28 cellular contexts compared by ENCODE assay signal in the genomic region with DNA sequence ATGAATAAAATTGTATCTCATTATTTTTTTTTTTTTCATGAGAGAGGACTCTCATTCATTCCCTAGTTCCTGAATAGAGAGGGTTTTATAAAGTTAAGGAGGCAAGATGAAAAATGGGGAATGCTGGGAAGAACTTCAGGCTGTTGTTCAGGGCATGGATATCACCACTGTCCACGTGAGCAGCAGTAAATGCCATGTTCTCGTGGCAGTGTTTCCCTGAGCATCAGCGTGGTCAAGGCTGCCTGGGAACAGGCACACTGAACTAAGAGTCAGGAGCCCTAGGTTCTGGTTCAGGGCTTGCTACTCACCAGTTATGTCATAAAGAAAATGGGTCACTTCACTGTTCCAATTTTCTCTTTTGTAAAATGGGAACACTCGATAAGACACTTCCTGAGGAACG.
"Had no signal": no experiment of that assay in that cellular context is flagged by ENCODE, and none has a peak within 500 bp of the region (broad histone marks: within the 10 kb centered on the region; RNA-seq: fewer than 3 reads in every experiment).

No MANE protein-coding gene starts in this region.

- H3K9me3 Mint-ChIP-seq: activated naive CD4-positive, alpha-beta T cell treated with anti-CD3 and anti-CD28 coated beads for 36 hours; activated naive CD4-positive, alpha-beta T cell treated with anti-CD3 and anti-CD28 coated beads, Interleukin-2, amount 50 U/mL, for 72 hours; activated T-cell treated with anti-CD3 and anti-CD28 coated beads, Interleukin-2, amount 50 U/mL, for 24 hours had no signal

- H3K36me3 ChIP-seq: brain microvascular endothelial cell, MG63, Peyer's patch had no signal

- H3K27me3 ChIP-seq: brain microvascular endothelial cell, MG63, Peyer's patch had no signal

- ATAC-seq: activated CD8-positive, alpha-beta T cell treated with anti-CD3 and anti-CD28 coated beads, Interleukin-2, amount 10 ng/mL, durations not matched to agents 7 days and 5 days; activated naive CD4-positive, alpha-beta T cell treated with anti-CD3 and anti-CD28 coated beads, Interleukin-2, amount 50 U/mL, for 72 hours; PC-3 had no signal

- H3K9me3 ChIP-seq: MG63, Peyer's patch had no signal

- H3K27ac ChIP-seq: brain microvascular endothelial cell, Peyer's patch had no signal

- H3K27me3 Mint-ChIP-seq: activated CD4-positive, alpha-beta T cell treated with anti-CD3 and anti-CD28 coated beads, Interleukin-2, amount 10 ng/mL, durations not matched to agents 24 days and 14 days; activated T-cell treated with anti-CD3 and anti-CD28 coated beads, Interleukin-2, amount 50 U/mL, for 24 hours had no signal

- H3K4me1 ChIP-seq: Peyer's patch had no signal

- DNase-seq: activated CD4-positive, alpha-beta T cell treated with anti-CD3 and anti-CD28 coated beads, Interleukin-2, amount 10 ng/mL, durations not matched to agents 24 days and 14 days; activated CD4-positive, alpha-beta T cell treated with anti-CD3 and anti-CD28 coated beads, Interleukin-2, amount 50 U/mL, for 48 hours; activated CD8-positive, alpha-beta T cell treated with anti-CD3 and anti-CD28 coated beads, Interleukin-2, amount 10 ng/mL, durations not matched to agents 7 days and 5 days; activated gamma-delta T cell treated with Interleukin-2 at 50 U/mL for 16 hours; activated naive CD4-positive, alpha-beta T cell treated with anti-CD3 and anti-CD28 coated beads for 36 hours; activated T-cell treated with anti-CD3 and anti-CD28 coated beads, Interleukin-2, amount 50 U/mL, for 24 hours; amniotic stem cell; aorta; brain microvascular endothelial cell; central memory CD4-positive, alpha-beta T cell; Karpas-422; MG63; NCI-H1048; NCI-H1105 treated with DMSO at 0.1 percent for 48 hours; NCI-H1436; NCI-H1694; NCI-H1930; NCI-H2081 treated with DMSO at 0.1 percent for 48 hours; NCI-H226; NCI-H446 treated with DMSO at 0.1 percent for 48 hours; NCI-H524 treated with DMSO at 0.1 percent for 48 hours; PC-3; Peyer's patch; RPMI8226; SW 1271; T-helper 1 cell; T1000 had no signal

- H3K4me3 Mint-ChIP-seq: activated CD4-positive, alpha-beta T cell treated with anti-CD3 and anti-CD28 coated beads, Interleukin-2, amount 10 ng/mL, durations not matched to agents 24 days and 14 days; activated CD8-positive, alpha-beta T cell treated with anti-CD3 and anti-CD28 coated beads, Interleukin-2, amount 10 ng/mL, durations not matched to agents 7 days and 5 days; activated naive CD4-positive, alpha-beta T cell treated with anti-CD3 and anti-CD28 coated beads for 36 hours; activated T-cell treated with anti-CD3 and anti-CD28 coated beads, Interleukin-2, amount 50 U/mL, for 24 hours had no signal

- H3K27ac Mint-ChIP-seq: activated naive CD4-positive, alpha-beta T cell treated with anti-CD3 and anti-CD28 coated beads for 36 hours; activated naive CD4-positive, alpha-beta T cell treated with anti-CD3 and anti-CD28 coated beads, Interleukin-2, amount 50 U/mL, for 72 hours had no signal

- H3K4me3 ChIP-seq: MG63, Peyer's patch had no signal
